ENCODE assay signal across 2 cellular contexts in genomic region chr3:197168063-197168462, GRCh38.
TF ChIP-seq lines count a peak whose summit lies in the region.

No MANE protein-coding gene starts in this region.

TF ChIP-seq in GM23338, 12 proteins besides CTCF, POLR2A, EP300 and RAD21 (continued from another document):
- TF ChIP-seq REST (IDR thresholded peaks at IDR 0.05; ENCODE audit: unreplicated experiment) (no peak), ETS1 (IDR thresholded peaks at IDR 0.05) (no peak), EZH2 (IDR thresholded peaks at IDR 0.05; ENCODE audit: low read depth, unreplicated experiment) (no peak), ZNF462 (CRISPR knock-in tag; IDR thresholded peaks at IDR 0.05) (no peak), ZNF114 (CRISPR knock-in tag; IDR thresholded peaks at IDR 0.05) (no peak), EZH2phosphoT487 (IDR thresholded peaks at IDR 0.05; ENCODE audit: unreplicated experiment) (no peak), ZNF331 (CRISPR knock-in tag; IDR thresholded peaks at IDR 0.05; ENCODE audit: low read depth) (no peak), POLR2AphosphoS5 (IDR thresholded peaks at IDR 0.05; ENCODE audit: low read depth) (no peak)

TF ChIP-seq in WTC11, 78 proteins besides CTCF, POLR2A, EP300 and RAD21 (continued from another document):
- TF ChIP-seq ATF6 (CRISPR knock-in tag; IDR thresholded peaks at IDR 0.05) (no peak), SMAD3 (CRISPR knock-in tag; IDR thresholded peaks at IDR 0.05; ENCODE audit: borderline replicate concordance) (no peak), CBFB (CRISPR knock-in tag; IDR thresholded peaks at IDR 0.05; ENCODE audit: low read depth) (no peak), MYBL2 (CRISPR knock-in tag; IDR thresholded peaks at IDR 0.05) (no peak), SMAD4 (CRISPR knock-in tag; IDR thresholded peaks at IDR 0.05) (no peak), ZNF138 (CRISPR knock-in tag; conservative IDR thresholded peaks at IDR 0.05) (no peak), IRF1 (CRISPR knock-in tag; IDR thresholded peaks at IDR 0.05) (no peak), ESRRA (CRISPR knock-in tag; IDR thresholded peaks at IDR 0.05; ENCODE audit: borderline replicate concordance) (no peak), ELF4 (CRISPR knock-in tag; IDR thresholded peaks at IDR 0.05; ENCODE audit: low read depth) (no peak), TEAD4 (CRISPR knock-in tag; IDR thresholded peaks at IDR 0.05) (no peak), NFATC4 (CRISPR knock-in tag; IDR thresholded peaks at IDR 0.05) (no peak), ATF3 (CRISPR knock-in tag; conservative IDR thresholded peaks at IDR 0.05) (no peak), ZNF532 (CRISPR knock-in tag; IDR thresholded peaks at IDR 0.05; ENCODE audit: borderline replicate concordance) (no peak)
